Comparison of ENCODE assay signal across 14 cellular contexts in genomic region chr1:215523128-215523861, GRCh38. TPM values are rescaled to one million over a fixed set of nuclear protein-coding genes. Genes with fewer than 3 reads are reported as not detected.
A peak's percentile ranks its signal among the peaks of the same experiment; 100 is the strongest.
DNase-seq lines count a peak whose midpoint lies in the region; ATAC-seq and TF ChIP-seq lines count a peak whose summit lies in the region.
"Had no signal": no experiment of that assay in that cellular context is flagged by ENCODE, and none has a peak within 500 bp of the region (broad histone marks: within the 10 kb centered on the region; RNA-seq: fewer than 3 reads in every experiment).

No MANE protein-coding gene starts in this region.

- no peaks in the 10 kb centered on the region for H3K9me3 ChIP-seq in esophagus muscularis mucosa
- H3K9me3 ChIP-seq: suprapubic skin had no signal

- H3K27ac Mint-ChIP-seq in nephron: peak overlapping the region in 1 of 3 experiments; percentile 32
- H3K27ac Mint-ChIP-seq in stimulated activated naive CD8-positive, alpha-beta T cell treated with anti-CD3 and anti-CD28 coated beads, Interleukin-15, amount 100 ng/mL, for 72 hours: no peak overlapping the region
- H3K27ac Mint-ChIP-seq: naive thymus-derived CD8-positive, alpha-beta T cell had no signal

- H3K4me3 ChIP-seq in cardiac fibroblast (replicated peaks in 1 of 2; ENCODE audit: low read depth in 2 of 2, low read length in 2 of 2): no peak overlapping the region
- no peak overlapping the region for H3K4me3 ChIP-seq in esophagus muscularis mucosa
- H3K4me3 ChIP-seq: suprapubic skin had no signal

- intact Hi-C loops in esophagus muscularis mucosa (cut with DNase I): no loop called here

- no peak overlapping the region for H3K4me3 Mint-ChIP-seq in nephron
- no peak overlapping the region for H3K4me3 Mint-ChIP-seq in stimulated activated naive CD8-positive, alpha-beta T cell treated with anti-CD3 and anti-CD28 coated beads, Interleukin-15, amount 100 ng/mL, for 72 hours
- H3K4me3 Mint-ChIP-seq: naive thymus-derived CD8-positive, alpha-beta T cell had no signal

- H3K27ac ChIP-seq in esophagus muscularis mucosa (replicated peaks in 1 of 4): no peak overlapping the region
- H3K27ac ChIP-seq: suprapubic skin had no signal

- WGBS in esophagus muscularis mucosa: 71% methylated on average over 8 of the region's 8 CpGs

- TF ChIP-seq EP300 in esophagus muscularis mucosa (IDR thresholded peaks at IDR 0.05): no peak

- H3K9me3 Mint-ChIP-seq in nephron: no peaks in the 10 kb centered on the region
- H3K9me3 Mint-ChIP-seq in stimulated activated naive CD8-positive, alpha-beta T cell treated with anti-CD3 and anti-CD28 coated beads, Interleukin-15, amount 100 ng/mL, for 72 hours: no peaks in the 10 kb centered on the region
- H3K9me3 Mint-ChIP-seq: naive thymus-derived CD8-positive, alpha-beta T cell had no signal

- peaks cover 7% of the 10 kb centered on the region for H3K4me1 Mint-ChIP-seq in nephron
- H3K4me1 Mint-ChIP-seq in stimulated activated naive CD8-positive, alpha-beta T cell treated with anti-CD3 and anti-CD28 coated beads, Interleukin-15, amount 100 ng/mL, for 72 hours: no peaks in the 10 kb centered on the region

- no peaks in the 10 kb centered on the region for H3K4me1 ChIP-seq in esophagus muscularis mucosa
- H3K4me1 ChIP-seq: suprapubic skin had no signal

- TF ChIP-seq CTCF in cardiac fibroblast (IDR thresholded peaks at IDR 0.05; ENCODE audit: low read depth, low read length) (no peak), nephron (IDR thresholded peaks at IDR 0.05; ENCODE audit: unreplicated experiment in 3 of 3) (peak; percentile 26 to 53 (median 31)), esophagus muscularis mucosa (IDR thresholded peaks at IDR 0.05) (no peak)

- H3K27me3 ChIP-seq in esophagus muscularis mucosa: no peaks in the 10 kb centered on the region
- H3K27me3 ChIP-seq: suprapubic skin had no signal

- no peak for ATAC-seq in stimulated activated naive CD8-positive, alpha-beta T cell treated with anti-CD3 and anti-CD28 coated beads, Interleukin-15, amount 100 ng/mL, for 72 hours
- no peak for ATAC-seq in HG02981 (IDR thresholded peaks at IDR 0.05; ENCODE audit: unreplicated experiment)
- ATAC-seq in GM21619 (IDR thresholded peaks at IDR 0.05; ENCODE audit: unreplicated experiment): no peak
- ATAC-seq: naive thymus-derived CD8-positive, alpha-beta T cell had no signal

- DNase-seq in EH (ENCODE audit: low read depth): peak; percentile 37
- peak; percentile 8 for DNase-seq in NCI-H1105 (lab: John Stamatoyannopoulos, UW)
- peak; percentile 25 to 42 for DNase-seq in cardiac fibroblast (ENCODE audit: low read depth in 2 of 2)
- DNase-seq in stimulated activated naive CD8-positive, alpha-beta T cell treated with anti-CD3 and anti-CD28 coated beads, Interleukin-15, amount 100 ng/mL, for 72 hours: no peak
- no peak for DNase-seq in esophagus muscularis mucosa (ENCODE audit: extremely low spot score)
- DNase-seq: activated CD8-positive, alpha-beta memory T cell treated with anti-CD3 and anti-CD28 coated beads, Interleukin-2, amount 50 U/mL, for 4 hours; naive thymus-derived CD8-positive, alpha-beta T cell; NCI-H2029 treated with DMSO at 0.1 percent for 48 hours; stimulated activated CD4-positive, alpha-beta T cell treated with anti-CD3 and anti-CD28 coated beads, Interleukin-4, amount 100 ng/mL, for 4 hours; T-helper 1 cell had no signal

- H3K27me3 Mint-ChIP-seq in nephron (ENCODE audit: low read depth): no peaks in the 10 kb centered on the region
- peaks cover 2% of the 10 kb centered on the region for H3K27me3 Mint-ChIP-seq in stimulated activated naive CD8-positive, alpha-beta T cell treated with anti-CD3 and anti-CD28 coated beads, Interleukin-15, amount 100 ng/mL, for 72 hours

- H3K36me3 ChIP-seq in esophagus muscularis mucosa: no peaks in the 10 kb centered on the region
- H3K36me3 ChIP-seq: suprapubic skin had no signal

- TF ChIP-seq POLR2A in esophagus muscularis mucosa (IDR thresholded peaks at IDR 0.05; ENCODE audit: low read depth): no peak

- no peaks in the 10 kb centered on the region for H3K36me3 Mint-ChIP-seq in nephron (ENCODE audit: low read depth)
- H3K36me3 Mint-ChIP-seq: naive thymus-derived CD8-positive, alpha-beta T cell had no signal

RNA-seq across cellular contexts. Expression of gene KCTD3, which starts 43.8 kb away (rescaled TPM):
- total RNA-seq in esophagus muscularis mucosa: 10 to 100 TPM; 61.0 to 80.5 (median 65.2) TPM

Comparison
In these comparisons a context has a peak if more than half of its experiments do, and no peak if none do; other contexts are left out.
1. DNase-seq: peak in EH (single experiment), NCI-H1105 (single experiment) and cardiac fibroblast (2 of 2); none in stimulated activated naive CD8-positive, alpha-beta T cell treated with anti-CD3 and anti-CD28 coated beads, Interleukin-15, amount 100 ng/mL, for 72 hours (0 of 2) and esophagus muscularis mucosa (single experiment).
2. CTCF ChIP-seq: peak in nephron (3 of 3); none in cardiac fibroblast (single experiment) and esophagus muscularis mucosa (0 of 3).